ENCODE assay signal across 18 cellular contexts in genomic region chr6:164243949-164244348, GRCh38.
DNase-seq lines count a peak whose midpoint lies in the region; ATAC-seq and TF ChIP-seq lines count a peak whose summit lies in the region.
"Had no signal": no experiment of that assay in that cellular context is flagged by ENCODE, and none has a peak within 500 bp of the region (broad histone marks: within the 10 kb centered on the region; RNA-seq: fewer than 3 reads in every experiment).

No MANE protein-coding gene starts in this region.

- H3K4me1 ChIP-seq in Peyer's patch: no peaks in the 10 kb centered on the region
- H3K4me1 ChIP-seq: BLaER1, HAP-1 had no signal

- H3K27ac ChIP-seq in Peyer's patch: no peak overlapping the region
- H3K27ac ChIP-seq: BLaER1, GM23248 had no signal

- H3K36me3 ChIP-seq in Peyer's patch: no peaks in the 10 kb centered on the region
- H3K36me3 ChIP-seq: BLaER1, HAP-1 had no signal

- H3K9me3 ChIP-seq in Peyer's patch: no peaks in the 10 kb centered on the region
- H3K9me3 ChIP-seq: BLaER1, HAP-1 had no signal

- H3K4me3 ChIP-seq in fibroblast of mammary gland (ENCODE audit: control insufficient read depth, low read depth, low read length): no peak overlapping the region
- H3K4me3 ChIP-seq in Peyer's patch: no peak overlapping the region
- H3K4me3 ChIP-seq: BLaER1, GM23248, HAP-1 had no signal

- DNase-seq in COLO829 (ENCODE audit: low spot score) (peak; percentile 23), HT1080 (ENCODE audit: low read depth) (peak; percentile 48), astrocyte of the hippocampus (ENCODE audit: low read depth, low spot score) (peak; percentile 7), fibroblast of mammary gland (ENCODE audit: low read depth) (peak; percentile 16), D341Med (ENCODE audit: low spot score) (no peak), activated gamma-delta T cell treated with Interleukin-2 at 50 U/mL for 16 hours (no peak), Peyer's patch (no peak)
- DNase-seq: 8988T; Calu3; CD4-positive, alpha-beta memory T cell; DMS 273 treated with DMSO at 0.1 percent for 48 hours; DMS53; DND-41; GM23248 had no signal

- TF ChIP-seq CTCF in fibroblast of mammary gland (conservative IDR thresholded peaks at IDR 0.05; ENCODE audit: control insufficient read depth, insufficient read depth, low read depth, low read length): no peak
- TF ChIP-seq CTCF in Peyer's patch (IDR thresholded peaks at IDR 0.05): no peak

- TF ChIP-seq POLR2A in Peyer's patch (IDR thresholded peaks at IDR 0.05): no peak

- no peaks in the 10 kb centered on the region for H3K27me3 ChIP-seq in Peyer's patch
- H3K27me3 ChIP-seq: BLaER1 had no signal

- ATAC-seq in GM21515 (IDR thresholded peaks at IDR 0.05; ENCODE audit: unreplicated experiment): no peak
- ATAC-seq: HepG2 had no signal

Comparison
In these comparisons a context has a peak if more than half of its experiments do, and no peak if none do; other contexts are left out.
1. DNase-seq: peak in COLO829 (single experiment), HT1080 (single experiment), astrocyte of the hippocampus (single experiment) and fibroblast of mammary gland (single experiment); none in D341Med (single experiment), activated gamma-delta T cell treated with Interleukin-2 at 50 U/mL for 16 hours (single experiment) and Peyer's patch (0 of 3).